22 cellular contexts compared by ENCODE assay signal in the genomic region with DNA sequence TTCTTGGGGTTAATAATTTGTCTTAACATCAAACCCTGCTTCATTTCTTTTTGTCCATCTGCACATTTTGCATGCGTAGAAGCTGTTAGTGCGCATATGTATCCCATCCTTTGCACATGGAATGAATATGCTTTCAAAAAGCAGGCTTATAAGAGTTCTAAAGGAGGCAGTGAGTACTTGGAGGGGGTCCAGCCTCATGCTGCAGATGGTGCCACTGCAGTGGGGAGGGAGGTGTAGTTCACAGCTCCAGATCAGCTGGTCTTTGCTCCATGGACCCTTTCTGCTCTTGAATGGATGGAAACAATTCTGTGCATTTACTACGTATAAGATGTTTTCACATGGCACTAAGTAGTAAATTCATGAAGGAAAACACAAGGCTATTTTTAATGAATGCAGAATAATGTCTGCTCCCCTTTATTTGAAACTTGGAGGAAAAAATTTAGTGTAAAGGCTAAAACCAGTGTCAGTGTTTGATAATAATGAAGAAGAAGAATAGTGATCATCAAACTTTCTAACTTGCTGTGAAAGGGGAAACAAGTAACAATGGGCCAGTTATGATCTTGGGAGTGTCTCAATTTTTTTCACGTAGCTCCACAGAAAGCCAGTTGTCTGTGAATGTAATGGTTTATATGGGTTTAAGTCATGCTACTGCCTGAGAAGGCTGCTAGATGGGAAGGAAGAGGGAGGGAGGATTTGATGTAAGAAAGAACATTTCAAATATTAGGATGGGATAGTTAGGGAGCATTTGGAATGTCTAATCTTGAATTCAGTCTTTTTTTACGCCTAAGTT.
"Had no signal": no experiment of that assay in that cellular context is flagged by ENCODE, and none has a peak within 500 bp of the region (broad histone marks: within the 10 kb centered on the region; RNA-seq: fewer than 3 reads in every experiment).

No MANE protein-coding gene starts in this region.

- DNase-seq: activated CD4-positive, alpha-beta memory T cell treated with anti-CD3 and anti-CD28 coated beads, Interleukin-2, amount 10 ng/mL, durations not matched to agents 7 days and 5 days; activated CD4-positive, alpha-beta T cell treated with anti-CD3 and anti-CD28 coated beads for 36 hours; activated CD4-positive, alpha-beta T cell treated with anti-CD3 and anti-CD28 coated beads, Interleukin-2, amount 50 U/mL, for 1 hour; activated gamma-delta T cell treated with Interleukin-2 at 50 U/mL for 16 hours; activated naive CD4-positive, alpha-beta T cell treated with anti-CD3 and anti-CD28 coated beads, Interleukin-2, amount 10 ng/mL, durations not matched to agents 7 days and 5 days; activated naive CD8-positive, alpha-beta T cell treated with anti-CD3 and anti-CD28 coated beads for 36 hours; activated T-cell treated with anti-CD3 and anti-CD28 coated beads for 4 hours; activated T-cell treated with anti-CD3 and anti-CD28 coated beads, Interleukin-2, amount 50 U/mL, for 48 hours; brain microvascular endothelial cell; Kasumi-1; NCI-H1105 treated with DMSO at 0.1 percent for 48 hours; NCI-H1436 treated with DMSO at 0.1 percent for 48 hours; NCI-H187; NCI-H2081; NCI-H510A treated with DMSO at 0.1 percent for 48 hours; NCI-H69; SIG-M5; T-helper 1 cell; WERI-Rb-1 had no signal

- H3K4me1 Mint-ChIP-seq: activated CD4-positive, alpha-beta memory T cell treated with anti-CD3 and anti-CD28 coated beads, Interleukin-2, amount 10 ng/mL, durations not matched to agents 7 days and 5 days; activated CD4-positive, alpha-beta T cell treated with anti-CD3 and anti-CD28 coated beads for 36 hours; activated naive CD4-positive, alpha-beta T cell treated with anti-CD3 and anti-CD28 coated beads, Interleukin-2, amount 10 ng/mL, durations not matched to agents 7 days and 5 days had no signal

- H3K36me3 Mint-ChIP-seq: activated naive CD4-positive, alpha-beta T cell treated with anti-CD3 and anti-CD28 coated beads, Interleukin-2, amount 10 ng/mL, durations not matched to agents 7 days and 5 days; activated naive CD8-positive, alpha-beta T cell treated with anti-CD3 and anti-CD28 coated beads for 36 hours had no signal

- H3K27ac ChIP-seq: brain microvascular endothelial cell, cardiac muscle cell, SK-N-MC, WERI-Rb-1 had no signal

- H3K9me3 Mint-ChIP-seq: activated CD4-positive, alpha-beta memory T cell treated with anti-CD3 and anti-CD28 coated beads, Interleukin-2, amount 10 ng/mL, durations not matched to agents 7 days and 5 days; activated naive CD4-positive, alpha-beta T cell treated with anti-CD3 and anti-CD28 coated beads, Interleukin-2, amount 10 ng/mL, durations not matched to agents 7 days and 5 days; activated naive CD8-positive, alpha-beta T cell treated with anti-CD3 and anti-CD28 coated beads for 36 hours; activated T-helper 2 cell treated with anti-CD3 and anti-CD28 coated beads, Interferon-gamma antibody, Interleukin-2, Interleukin-4, amounts not matched to agents 10 μg/mL and 5 μg/mL and 100 μg/mL, durations not matched to agents 14 hours and 24 hours and 36 hours had no signal

- H3K36me3 ChIP-seq: brain microvascular endothelial cell, cardiac muscle cell, WERI-Rb-1 had no signal

- H3K27ac Mint-ChIP-seq: activated CD4-positive, alpha-beta memory T cell treated with anti-CD3 and anti-CD28 coated beads, Interleukin-2, amount 10 ng/mL, durations not matched to agents 7 days and 5 days; activated CD4-positive, alpha-beta T cell treated with anti-CD3 and anti-CD28 coated beads for 36 hours; activated naive CD4-positive, alpha-beta T cell treated with anti-CD3 and anti-CD28 coated beads, Interleukin-2, amount 10 ng/mL, durations not matched to agents 7 days and 5 days; activated naive CD8-positive, alpha-beta T cell treated with anti-CD3 and anti-CD28 coated beads for 36 hours; activated T-helper 2 cell treated with anti-CD3 and anti-CD28 coated beads, Interferon-gamma antibody, Interleukin-2, Interleukin-4, amounts not matched to agents 10 μg/mL and 5 μg/mL and 100 μg/mL, durations not matched to agents 14 hours and 24 hours and 36 hours had no signal

- H3K4me3 ChIP-seq: cardiac muscle cell, SK-N-MC had no signal

- ATAC-seq: activated CD4-positive, alpha-beta T cell treated with anti-CD3 and anti-CD28 coated beads for 36 hours had no signal

- H3K4me3 Mint-ChIP-seq: activated CD4-positive, alpha-beta memory T cell treated with anti-CD3 and anti-CD28 coated beads, Interleukin-2, amount 10 ng/mL, durations not matched to agents 7 days and 5 days; activated CD4-positive, alpha-beta T cell treated with anti-CD3 and anti-CD28 coated beads for 36 hours; activated naive CD4-positive, alpha-beta T cell treated with anti-CD3 and anti-CD28 coated beads, Interleukin-2, amount 10 ng/mL, durations not matched to agents 7 days and 5 days; activated naive CD8-positive, alpha-beta T cell treated with anti-CD3 and anti-CD28 coated beads for 36 hours had no signal

- H3K27me3 ChIP-seq: brain microvascular endothelial cell, cardiac muscle cell had no signal
